ENCODE assay signal across 1 cellular context in genomic region chr22:32333769-32334639, GRCh38.
TF ChIP-seq lines count a peak whose summit lies in the region.

No MANE protein-coding gene starts in this region.

TF ChIP-seq in HEK293, 187 proteins besides CTCF, POLR2A, EP300 and RAD21 (continued from another document):
- no peak for TF ChIP-seq ZNF843 (tag by site-specific recombination; IDR thresholded peaks at IDR 0.05)
- TF ChIP-seq ZNF16 (tag by site-specific recombination; IDR thresholded peaks at IDR 0.05; ENCODE audit: low read depth) = no peak
- 0 out of 2 replicates have a peak, but pooled peaks have one; percentile 35 for TF ChIP-seq ZNF311 (tag by site-specific recombination; IDR thresholded peaks at IDR 0.05; ENCODE audit: borderline replicate concordance)
